ENCODE assay signal across 18 cellular contexts in the genomic region with DNA sequence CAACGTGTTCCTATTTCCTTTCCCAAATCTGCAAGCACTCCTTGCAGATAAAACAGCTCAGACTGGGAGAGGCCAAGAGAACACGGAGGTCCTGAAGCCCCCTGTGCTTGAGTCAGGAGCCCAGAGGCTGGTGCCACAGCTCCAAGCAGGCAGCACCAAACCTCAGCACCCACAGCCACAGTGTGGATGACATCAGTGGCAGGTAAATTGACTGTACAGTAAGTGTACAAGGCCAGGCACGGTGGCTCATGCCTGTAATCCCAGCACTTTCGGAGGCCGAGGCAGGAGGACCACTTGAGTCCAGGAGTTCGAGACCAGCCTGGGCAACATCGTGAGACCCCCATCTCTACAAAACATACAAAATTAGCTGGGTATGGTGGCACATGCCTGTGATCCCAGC. TPM values are rescaled to one million over a fixed set of nuclear protein-coding genes. Genes with fewer than 3 reads are reported as not detected.
DNase-seq lines count a peak whose midpoint lies in the region; ATAC-seq, FAIRE-seq and TF ChIP-seq lines count a peak whose summit lies in the region.
"Had no signal": no experiment of that assay in that cellular context is flagged by ENCODE, and none has a peak within 500 bp of the region (broad histone marks: within the 10 kb centered on the region; RNA-seq: fewer than 3 reads in every experiment).

No MANE protein-coding gene starts in this region.

- ATAC-seq in activated CD8-positive, alpha-beta T cell treated with anti-CD3 and anti-CD28 coated beads for 36 hours = no peak
- no peak for ATAC-seq in activated CD8-positive, alpha-beta T cell treated with anti-CD3 and anti-CD28 coated beads, Interleukin-2, amount 10 ng/mL, durations not matched to agents 7 days and 5 days
- ATAC-seq in upper lobe of right lung (no peak), GM21529 (IDR thresholded peaks at IDR 0.05; ENCODE audit: unreplicated experiment) (no peak)

- DNase-seq in activated CD8-positive, alpha-beta T cell treated with anti-CD3 and anti-CD28 coated beads for 36 hours = peak; percentile 66
- DNase-seq in activated CD8-positive, alpha-beta T cell treated with anti-CD3 and anti-CD28 coated beads, Interleukin-2, amount 10 ng/mL, durations not matched to agents 7 days and 5 days = no peak
- no peak for DNase-seq in esophagus muscularis mucosa (ENCODE audit: extremely low spot score)
- DNase-seq in neural progenitor cell (ENCODE audit: low spot score) = no peak
- DNase-seq in upper lobe of right lung = peak; percentile 46
- no peak for DNase-seq in OCI-LY7 (ENCODE audit: low spot score)
- no peak for DNase-seq in kidney
- DNase-seq: activated CD8-positive, alpha-beta memory T cell treated with anti-CD3 and anti-CD28 coated beads, Interleukin-2, amount 50 U/mL, for 4 hours; activated naive CD4-positive, alpha-beta T cell; NCI-H2171; NCI-H748 treated with DMSO at 0.1 percent for 48 hours; PC-9; stimulated activated CD4-positive, alpha-beta T cell treated with anti-CD3 and anti-CD28 coated beads, Interleukin-2, amount 100 ng/mL, for 24 hours had no signal

- H3K9me3 ChIP-seq in esophagus muscularis mucosa (no peaks in the 10 kb centered on the region), neural progenitor cell (ENCODE audit: low read depth) (no peaks in the 10 kb centered on the region), upper lobe of right lung (no peaks in the 10 kb centered on the region), OCI-LY7 (ENCODE audit: low read length) (no peaks in the 10 kb centered on the region), kidney (ENCODE audit: control insufficient read depth in 1 of 2, low read length in 2 of 2) (no peaks in the 10 kb centered on the region)

- peaks cover 22% of the 10 kb centered on the region for H3K4me1 Mint-ChIP-seq in activated CD8-positive, alpha-beta T cell treated with anti-CD3 and anti-CD28 coated beads for 36 hours (ENCODE audit: low read depth)
- H3K4me1 Mint-ChIP-seq in activated CD8-positive, alpha-beta T cell treated with anti-CD3 and anti-CD28 coated beads, Interleukin-2, amount 10 ng/mL, durations not matched to agents 7 days and 5 days (ENCODE audit: low read depth) = peaks cover 14% of the 10 kb centered on the region
- peaks cover 26% of the 10 kb centered on the region for H3K4me1 Mint-ChIP-seq in neural progenitor cell

- H3K27me3 ChIP-seq in esophagus muscularis mucosa = no peaks in the 10 kb centered on the region
- H3K27me3 ChIP-seq in neural progenitor cell = peaks cover 79% of the 10 kb centered on the region
- H3K27me3 ChIP-seq in upper lobe of right lung = peaks cover 15% of the 10 kb centered on the region

- peaks cover 16% of the 10 kb centered on the region for H3K27me3 Mint-ChIP-seq in activated CD8-positive, alpha-beta T cell treated with anti-CD3 and anti-CD28 coated beads for 36 hours
- H3K27me3 Mint-ChIP-seq in activated CD8-positive, alpha-beta T cell treated with anti-CD3 and anti-CD28 coated beads, Interleukin-2, amount 10 ng/mL, durations not matched to agents 7 days and 5 days (ENCODE audit: low read depth) = peaks cover 17% of the 10 kb centered on the region
- H3K27me3 Mint-ChIP-seq in neural progenitor cell (ENCODE audit: insufficient read depth, low read depth) = peaks cover 10% of the 10 kb centered on the region

- no peak overlapping the region for H2AFZ ChIP-seq in neural progenitor cell (replicated peaks)
- H2AFZ ChIP-seq in OCI-LY7 (ENCODE audit: low read length) = no peak overlapping the region
- H2AFZ ChIP-seq: PC-9 had no signal

- H3K9me2 ChIP-seq in OCI-LY7 (ENCODE audit: insufficient read depth, low read length) = no peaks in the 10 kb centered on the region

- intact Hi-C loops in activated CD8-positive, alpha-beta T cell treated with anti-CD3 and anti-CD28 coated beads for 36 hours (cut with micrococcal nuclease) = loop anchor here (10.0 kb wide), 1 partner anchor 75 kb away; no protein-coding TSS in a partner anchor
- intact Hi-C loops in esophagus muscularis mucosa (cut with DNase I) = loop anchor here (5.0 to 10.0 kb wide), 2 partner anchors 48 to 345 kb away; partner anchors contain the start of genes C21orf58 and PCNT
- intact Hi-C loops in upper lobe of right lung (cut with DNase I) = loop anchor here (10.0 kb wide), 1 partner anchor 115 kb away; the partner anchor contains the start of gene COL6A2
- intact Hi-C loops in OCI-LY7 (cut with micrococcal nuclease; ENCODE audit: unreplicated experiment) = no loop called here
- intact Hi-C loops in kidney (cut with DNase I) = loop anchor here (10.0 kb wide), 1 partner anchor 125 kb away; no protein-coding TSS in a partner anchor

- H3K4me2 ChIP-seq in neural progenitor cell = no peak overlapping the region
- H3K4me2 ChIP-seq in OCI-LY7 (ENCODE audit: low read length) = no peak overlapping the region
- H3K4me2 ChIP-seq: PC-9 had no signal

- H3K9ac ChIP-seq in neural progenitor cell (no peak overlapping the region), kidney (ENCODE audit: low read length in 2 of 2) (no peak overlapping the region)

- H3K36me3 Mint-ChIP-seq in activated CD8-positive, alpha-beta T cell treated with anti-CD3 and anti-CD28 coated beads for 36 hours (ENCODE audit: low read depth) = no peaks in the 10 kb centered on the region
- H3K36me3 Mint-ChIP-seq in activated CD8-positive, alpha-beta T cell treated with anti-CD3 and anti-CD28 coated beads, Interleukin-2, amount 10 ng/mL, durations not matched to agents 7 days and 5 days (ENCODE audit: low read depth) = no peaks in the 10 kb centered on the region
- peaks cover 3% of the 10 kb centered on the region for H3K36me3 Mint-ChIP-seq in neural progenitor cell
- H3K36me3 Mint-ChIP-seq: CD14-positive monocyte had no signal

- H3K36me3 ChIP-seq in esophagus muscularis mucosa = peaks cover 4 to 11% (median 10%) of the 10 kb centered on the region in 4 donors
- no peaks in the 10 kb centered on the region for H3K36me3 ChIP-seq in neural progenitor cell
- no peaks in the 10 kb centered on the region for H3K36me3 ChIP-seq in upper lobe of right lung
- H3K36me3 ChIP-seq in OCI-LY7 (ENCODE audit: insufficient read depth, low read length) = no peaks in the 10 kb centered on the region
- H3K36me3 ChIP-seq in kidney (ENCODE audit: control insufficient read depth in 1 of 2, insufficient read depth in 2 of 2, low read length in 2 of 2) = no peaks in the 10 kb centered on the region

- peaks cover 18% of the 10 kb centered on the region for H3F3A ChIP-seq in neural progenitor cell (ENCODE audit: low read depth)

- WGBS in esophagus muscularis mucosa = 78% methylated on average over 5 of the region's 7 CpGs

- FAIRE-seq in kidney (lab: Jason Lieb, UNC) = no peak
- FAIRE-seq: endometrium, HTR-8/SVneo had no signal

- POLR2A ChIA-PET in activated CD8-positive, alpha-beta T cell treated with anti-CD3 and anti-CD28 coated beads for 36 hours (lab: Charles Lee) = no interaction called here
- POLR2A ChIA-PET in activated CD8-positive, alpha-beta T cell treated with anti-CD3 and anti-CD28 coated beads, Interleukin-2, amount 10 ng/mL, durations not matched to agents 7 days and 5 days (lab: Charles Lee) = no interaction called here
- POLR2A ChIA-PET in OCI-LY7 (lab: Charles Lee) = no interaction called here

- peak overlapping the region; percentile 96 to 99 (median 98) for H3K27ac ChIP-seq in esophagus muscularis mucosa (replicated peaks in 1 of 4)
- no peak overlapping the region for H3K27ac ChIP-seq in neural progenitor cell
- H3K27ac ChIP-seq in upper lobe of right lung = no peak overlapping the region
- H3K27ac ChIP-seq in OCI-LY7 (ENCODE audit: low read depth, low read length, poor library complexity, severe bottlenecking) = no peak overlapping the region
- no peak overlapping the region for H3K27ac ChIP-seq in kidney (ENCODE audit: low read depth in 2 of 2, low read length in 2 of 2)
- H3K27ac ChIP-seq: PC-9 had no signal

- H3K4me1 ChIP-seq in esophagus muscularis mucosa (peaks cover 54 to 80% (median 76%) of the 10 kb centered on the region in 4 donors), neural progenitor cell (peaks cover 3% of the 10 kb centered on the region), upper lobe of right lung (peaks cover 10% of the 10 kb centered on the region), OCI-LY7 (ENCODE audit: insufficient read depth, low read length, poor library complexity, severe bottlenecking) (no peaks in the 10 kb centered on the region), kidney (ENCODE audit: control insufficient read depth in 1 of 2, insufficient read depth in 1 of 2, low read depth in 1 of 2, low read length in 2 of 2) (peaks cover 0 to 16% of the 10 kb centered on the region in 2 donors)

- no peak for TF ChIP-seq CTCF in activated CD8-positive, alpha-beta T cell treated with anti-CD3 and anti-CD28 coated beads for 36 hours (IDR thresholded peaks at IDR 0.05)
- TF ChIP-seq CTCF in esophagus muscularis mucosa (IDR thresholded peaks at IDR 0.05) = no peak
- TF ChIP-seq CTCF in neural progenitor cell (IDR thresholded peaks at IDR 0.05) = no peak
- no peak for TF ChIP-seq CTCF in upper lobe of right lung (IDR thresholded peaks at IDR 0.05)
- no peak for TF ChIP-seq CTCF in OCI-LY7 (conservative IDR thresholded peaks at IDR 0.05; ENCODE audit: low read length)
- no peak for TF ChIP-seq CTCF in kidney (IDR thresholded peaks at IDR 0.05; ENCODE audit: borderline replicate concordance, extremely low read depth, insufficient read depth)

- no peak overlapping the region for H3K27ac Mint-ChIP-seq in activated CD8-positive, alpha-beta T cell treated with anti-CD3 and anti-CD28 coated beads for 36 hours
- H3K27ac Mint-ChIP-seq in activated CD8-positive, alpha-beta T cell treated with anti-CD3 and anti-CD28 coated beads, Interleukin-2, amount 10 ng/mL, durations not matched to agents 7 days and 5 days = no peak overlapping the region
- peak overlapping the region; percentile 66 for H3K27ac Mint-ChIP-seq in neural progenitor cell
- H3K27ac Mint-ChIP-seq: CD14-positive monocyte; T-helper 2 cell treated with Interferon-gamma antibody and Interleukin-4, amounts not matched to agents 5 μg/mL and 100 μg/mL, for 36 hours had no signal

- H4K20me1 ChIP-seq in neural progenitor cell (ENCODE audit: low read depth) (no peaks in the 10 kb centered on the region), OCI-LY7 (ENCODE audit: insufficient read depth, low read length) (no peaks in the 10 kb centered on the region)

- BruUV-seq in OCI-LY7 (replicated peaks; lab: Mats Ljungman, UMichigan) = no TSS peak

- no peak overlapping the region for H3K4me3 Mint-ChIP-seq in activated CD8-positive, alpha-beta T cell treated with anti-CD3 and anti-CD28 coated beads for 36 hours
- no peak overlapping the region for H3K4me3 Mint-ChIP-seq in activated CD8-positive, alpha-beta T cell treated with anti-CD3 and anti-CD28 coated beads, Interleukin-2, amount 10 ng/mL, durations not matched to agents 7 days and 5 days
- H3K4me3 Mint-ChIP-seq in neural progenitor cell = peak overlapping the region; percentile 18
- H3K4me3 Mint-ChIP-seq: CD14-positive monocyte; T-helper 2 cell treated with Interferon-gamma antibody and Interleukin-4, amounts not matched to agents 5 μg/mL and 100 μg/mL, for 36 hours had no signal

- no peaks in the 10 kb centered on the region for H3K9me3 Mint-ChIP-seq in activated CD8-positive, alpha-beta T cell treated with anti-CD3 and anti-CD28 coated beads for 36 hours
- H3K9me3 Mint-ChIP-seq in activated CD8-positive, alpha-beta T cell treated with anti-CD3 and anti-CD28 coated beads, Interleukin-2, amount 10 ng/mL, durations not matched to agents 7 days and 5 days (ENCODE audit: insufficient read depth) = no peaks in the 10 kb centered on the region
- no peaks in the 10 kb centered on the region for H3K9me3 Mint-ChIP-seq in neural progenitor cell
- H3K9me3 Mint-ChIP-seq: T-helper 2 cell treated with Interferon-gamma antibody and Interleukin-4, amounts not matched to agents 5 μg/mL and 100 μg/mL, for 36 hours had no signal

- no peak overlapping the region for H3K4me3 ChIP-seq in esophagus muscularis mucosa
- H3K4me3 ChIP-seq in neural progenitor cell = no peak overlapping the region
- no peak overlapping the region for H3K4me3 ChIP-seq in upper lobe of right lung
- no peak overlapping the region for H3K4me3 ChIP-seq in OCI-LY7 (ENCODE audit: low read depth, low read length, poor library complexity, severe bottlenecking)
- H3K4me3 ChIP-seq in kidney (ENCODE audit: low read length in 2 of 2) = no peak overlapping the region
- H3K4me3 ChIP-seq: PC-9 had no signal

- no peak for TF ChIP-seq EP300 in esophagus muscularis mucosa (IDR thresholded peaks at IDR 0.05)

- TF ChIP-seq POLR2A in esophagus muscularis mucosa (IDR thresholded peaks at IDR 0.05; ENCODE audit: low read depth) = no peak

- CTCF ChIA-PET in activated CD8-positive, alpha-beta T cell treated with anti-CD3 and anti-CD28 coated beads for 36 hours (lab: Charles Lee) = interaction anchor here (1.5 to 2.1 kb wide), 2 partner anchors 77 to 164 kb away, joined by 3 to 6 read pairs; no protein-coding TSS in a partner anchor
- CTCF ChIA-PET in activated CD8-positive, alpha-beta T cell treated with anti-CD3 and anti-CD28 coated beads, Interleukin-2, amount 10 ng/mL, durations not matched to agents 7 days and 5 days (lab: Charles Lee) = interaction anchor here (1.0 kb wide), 1 partner anchor 164 kb away, joined by 3 read pairs; no protein-coding TSS in a partner anchor
- CTCF ChIA-PET in OCI-LY7 (lab: Charles Lee; ENCODE audit: unreplicated experiment) = no interaction called here

- no peaks in the 10 kb centered on the region for H3K79me2 ChIP-seq in neural progenitor cell (ENCODE audit: low read depth)
- no peaks in the 10 kb centered on the region for H3K79me2 ChIP-seq in OCI-LY7 (ENCODE audit: insufficient read depth, low read depth, low read length)

RNA-seq across cellular contexts. Expression of gene COL6A1, which starts 1.9 kb away (rescaled TPM):
- 1 to 10 TPM; 4.1 to 5.2 TPM for total RNA-seq in activated CD8-positive, alpha-beta T cell treated with anti-CD3 and anti-CD28 coated beads for 36 hours
- under 1 TPM; 0.26 to 0.42 TPM for total RNA-seq in activated CD8-positive, alpha-beta T cell treated with anti-CD3 and anti-CD28 coated beads, Interleukin-2, amount 10 ng/mL, durations not matched to agents 7 days and 5 days
- total RNA-seq in esophagus muscularis mucosa (1,000 to 10,000 TPM in 2 of 4 donors, 100 to 1,000 TPM in 2; 646 to 1,432 (median 1,078) TPM), neural progenitor cell (ENCODE audit: low replicate concordance) (12.6 and 52.2 TPM in 2 replicates), upper lobe of right lung (175 TPM), OCI-LY7 (2022) (not detected in 2 replicates), kidney (127 TPM)
- total RNA-seq in OCI-LY7 (2014; rRNA removed; shearing (Covaris generic)) = not detected in 2 replicates
- 112 TPM for polyA plus RNA-seq in kidney (ENCODE audit: insufficient read depth, low read depth, low replicate concordance)

Comparison
In these comparisons a context has a peak if more than half of its experiments do, and no peak if none do; other contexts are left out.
1. DNase-seq: peak in activated CD8-positive, alpha-beta T cell treated with anti-CD3 and anti-CD28 coated beads for 36 hours (single experiment) and upper lobe of right lung (single experiment); none in activated CD8-positive, alpha-beta T cell treated with anti-CD3 and anti-CD28 coated beads, Interleukin-2, amount 10 ng/mL, durations not matched to agents 7 days and 5 days (single experiment), esophagus muscularis mucosa (single experiment), neural progenitor cell (single experiment), OCI-LY7 (single experiment) and kidney (single experiment).
2. H3K27ac ChIP-seq: peak in esophagus muscularis mucosa (4 of 4); none in neural progenitor cell (single experiment), upper lobe of right lung (single experiment), OCI-LY7 (single experiment) and kidney (0 of 2).